ENCODE assay signal across 24 cellular contexts in the genomic region with DNA sequence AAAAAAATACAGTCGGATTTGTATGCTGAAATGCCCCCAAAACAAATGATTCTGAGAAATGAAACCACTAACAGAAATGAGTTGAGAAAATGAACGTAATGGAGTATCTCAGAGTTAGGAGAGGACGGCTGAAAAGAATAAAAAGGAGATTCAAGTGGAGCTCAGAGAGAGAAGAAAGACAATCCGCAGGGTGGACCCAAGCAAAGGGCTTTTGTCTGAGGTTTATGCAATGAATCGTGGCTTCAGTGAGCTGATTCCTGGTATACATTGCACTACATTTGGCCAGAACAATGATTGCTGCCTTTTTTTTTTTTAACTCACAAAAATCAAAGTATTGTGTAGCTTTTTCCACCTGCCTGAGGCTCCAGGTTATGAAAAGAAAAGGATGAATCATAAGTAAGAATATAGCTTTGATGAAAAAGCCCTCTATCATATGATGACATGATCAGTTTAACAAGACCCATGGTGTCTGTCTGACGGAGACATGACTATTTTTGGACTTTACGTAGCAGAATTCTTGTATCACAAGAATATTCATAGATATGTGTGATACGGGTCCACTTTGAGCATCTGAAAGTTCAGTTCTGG. TPM values are rescaled to one million over a fixed set of nuclear protein-coding genes. Genes with fewer than 3 reads are reported as not detected.
A peak's percentile ranks its signal among the peaks of the same experiment; 100 is the strongest.
DNase-seq lines count a peak whose midpoint lies in the region; ATAC-seq, FAIRE-seq and TF ChIP-seq lines count a peak whose summit lies in the region.
"Had no signal": no experiment of that assay in that cellular context is flagged by ENCODE, and none has a peak within 500 bp of the region (broad histone marks: within the 10 kb centered on the region; RNA-seq: fewer than 3 reads in every experiment).

No MANE protein-coding gene starts in this region.

- no peak for ATAC-seq in HepG2
- ATAC-seq in right lobe of liver: no peak
- ATAC-seq in HG02798 (IDR thresholded peaks at IDR 0.05; ENCODE audit: poor library complexity, unreplicated experiment): no peak
- ATAC-seq: activated T-helper 17 cell treated with anti-CD3 and anti-CD28 coated beads, Interleukin-2, amount 50 U/mL, for 72 hours; effector memory CD8-positive, alpha-beta T cell; pancreas; right cardiac atrium; T-cell had no signal

- H2AK5ac ChIP-seq in mesenchymal stem cell (ENCODE audit: low read length, severe bottlenecking): no peak overlapping the region

- H3K9me3 ChIP-seq in HepG2 (ENCODE audit: low read length) (no peaks in the 10 kb centered on the region), right lobe of liver (no peaks in the 10 kb centered on the region), adipocyte (ENCODE audit: control insufficient read depth, low read length) (no peaks in the 10 kb centered on the region), mesenchymal stem cell (ENCODE audit: control insufficient read depth, low read length) (no peaks in the 10 kb centered on the region)
- H3K9me3 ChIP-seq: MG63, pancreas had no signal

- in situ Hi-C loops in HepG2 (cut with HindIII; ENCODE audit: extremely low pct_ligation_motif_present, low pct_unique_long_range_greater_than_20kb): no loop called here

- peaks cover 5% of the 10 kb centered on the region for H3K79me2 ChIP-seq in HepG2 (ENCODE audit: insufficient read depth, low read length)

- H3K4me2 ChIP-seq in HepG2 (ENCODE audit: low read depth, low read length): peak overlapping the region; percentile 20; the same call in 1 of the 2 replicates
- no peak overlapping the region for H3K4me2 ChIP-seq in mesenchymal stem cell (ENCODE audit: low read length, poor library complexity, severe bottlenecking)

- H2BK5ac ChIP-seq in mesenchymal stem cell (ENCODE audit: low read depth, low read length, poor library complexity, severe bottlenecking): no peak overlapping the region

- H4K8ac ChIP-seq in mesenchymal stem cell (ENCODE audit: low read length): no peak overlapping the region

- H2AFZ ChIP-seq in HepG2 (ENCODE audit: low read length): no peak overlapping the region
- no peak overlapping the region for H2AFZ ChIP-seq in mesenchymal stem cell (ENCODE audit: low read depth, low read length)

- no peaks in the 10 kb centered on the region for H4K20me1 ChIP-seq in HepG2 (ENCODE audit: insufficient read depth, low read length)

- no peak overlapping the region for H2BK12ac ChIP-seq in mesenchymal stem cell (ENCODE audit: low read length in 2 of 2)

- no TSS peak for BruUV-seq in HepG2 (replicated peaks; lab: Mats Ljungman, UMichigan)

- POLR2A ChIA-PET in HepG2 (lab: Yijun Ruan, JAX): interaction anchor here (0.7 to 1.3 kb wide), 2 partner anchors 24 to 103 kb away, joined by 3 to 5 read pairs; partner anchors contain the start of gene RASD1

- no peak overlapping the region for H3K14ac ChIP-seq in mesenchymal stem cell (ENCODE audit: low read length in 2 of 2)

- TF ChIP-seq EP300 in HepG2 (IDR thresholded peaks at IDR 0.05; ENCODE audit: low read depth in 2 of 2, low read length in 2 of 2) (no peak), HepG2 (CRISPR knock-in tag; IDR thresholded peaks at IDR 0.05; ENCODE audit: borderline replicate concordance) (no peak)

- H3K36me3 ChIP-seq in HepG2 (replicated peaks in 1 of 2; ENCODE audit: control insufficient read depth in 1 of 2, insufficient read depth in 2 of 2, low read length in 2 of 2) (no peaks in the 10 kb centered on the region), right lobe of liver (no peaks in the 10 kb centered on the region), adipocyte (ENCODE audit: control insufficient read depth, insufficient read depth, low read length, severe bottlenecking) (no peaks in the 10 kb centered on the region), mesenchymal stem cell (ENCODE audit: control insufficient read depth in 1 of 2, insufficient read depth in 2 of 2, low read depth in 1 of 2, low read length in 2 of 2) (no peaks in the 10 kb centered on the region)
- H3K36me3 ChIP-seq: MG63, pancreas had no signal

- TF ChIP-seq RAD21 in HepG2 (CRISPR knock-in tag; IDR thresholded peaks at IDR 0.05): no peak

- H3K18ac ChIP-seq in mesenchymal stem cell (ENCODE audit: low read depth in 1 of 2, low read length in 2 of 2): no peak overlapping the region

- H3K9ac ChIP-seq in HepG2 (ENCODE audit: insufficient read depth, low read depth, low read length) (no peak overlapping the region), adipocyte (ENCODE audit: low read length) (peak overlapping the region; percentile 50), mesenchymal stem cell (ENCODE audit: low read length) (peak overlapping the region; percentile 36)

- H3K4me3 ChIP-seq in HepG2 (replicated peaks in 1 of 3; ENCODE audit: insufficient read depth in 1 of 3, low read depth in 2 of 3, low read length in 3 of 3) (no peak overlapping the region), right lobe of liver (no peak overlapping the region), adipocyte (ENCODE audit: low read length) (no peak overlapping the region), mesenchymal stem cell (ENCODE audit: insufficient read depth in 1 of 2, low read depth in 1 of 2, low read length in 2 of 2) (peak overlapping the region in 1 of 2 experiments; percentile 41)
- H3K4me3 ChIP-seq: MG63, pancreas had no signal

- H3K23ac ChIP-seq in mesenchymal stem cell (ENCODE audit: low read length in 2 of 2): no peak overlapping the region

- CTCF ChIA-PET in HepG2 (lab: Yijun Ruan, JAX; ENCODE audit: low intra/inter-chr PET ratio, low total read pairs): no interaction called here

- peaks cover 4% of the 10 kb centered on the region for H3K79me1 ChIP-seq in mesenchymal stem cell (replicated peaks; ENCODE audit: low read length, poor library complexity, severe bottlenecking)

- no peak overlapping the region for H3K4ac ChIP-seq in mesenchymal stem cell (ENCODE audit: low read depth in 1 of 2, low read length in 2 of 2)

- TF ChIP-seq POLR2A in HepG2 (IDR thresholded peaks at IDR 0.05; ENCODE audit: insufficient read depth in 1 of 2, low read depth in 2 of 2, low read length in 2 of 2) (no peak), right lobe of liver (IDR thresholded peaks at IDR 0.05) (no peak)

- H2BK120ac ChIP-seq in mesenchymal stem cell (ENCODE audit: low read depth, low read length): no peak overlapping the region

- no peak overlapping the region for H3K27ac ChIP-seq in HepG2 (ENCODE audit: extremely low read length, insufficient read depth, low read length)
- H3K27ac ChIP-seq in right lobe of liver: no peak overlapping the region
- H3K27ac ChIP-seq in mesenchymal stem cell (ENCODE audit: low read length, poor library complexity, severe bottlenecking): no peak overlapping the region
- H3K27ac ChIP-seq: C4-2B, pancreas had no signal

- H4K91ac ChIP-seq in mesenchymal stem cell (ENCODE audit: low read length): no peak overlapping the region

- TF ChIP-seq CTCF in HepG2 (CRISPR knock-in tag; IDR thresholded peaks at IDR 0.05) (no peak), right lobe of liver (IDR thresholded peaks at IDR 0.05) (no peak)

- H2BK15ac ChIP-seq in mesenchymal stem cell (ENCODE audit: low read depth, poor library complexity, severe bottlenecking): no peak overlapping the region

- DNase-seq in HepG2 (ENCODE audit: low spot score) (no peak), right lobe of liver (no peak), adipocyte (ENCODE audit: low read depth) (peak; percentile 7), mesenchymal stem cell (no peak)
- no peak for DNase-seq in stimulated activated CD4-positive, alpha-beta T cell treated with anti-CD3 and anti-CD28 coated beads, Interleukin-4, amount 100 ng/mL, for 1 hour
- DNase-seq in stimulated activated CD4-positive, alpha-beta T cell treated with anti-CD3 and anti-CD28 coated beads, Interleukin-12 subunit alpha, Interleukin-12 subunit beta, amount 100 ng/mL, for 4 hours: no peak
- DNase-seq: activated CD4-positive, alpha-beta T cell treated with anti-CD3 and anti-CD28 coated beads for 1 hour; activated naive CD8-positive, alpha-beta T cell treated with anti-CD3 and anti-CD28 coated beads for 36 hours; effector memory CD8-positive, alpha-beta T cell; MG63; NCI-H1417 treated with DMSO at 0.1 percent for 48 hours; NCI-H226; NCI-H774; pancreas; right cardiac atrium; Right ventricle myocardium superior; stimulated activated CD8-positive, alpha-beta memory T cell treated with anti-CD3 and anti-CD28 coated beads, Interleukin-4, amount 100 ng/mL, for 48 hours; T-cell had no signal

- peaks cover 48% of the 10 kb centered on the region for H3K4me1 ChIP-seq in HepG2 (ENCODE audit: insufficient read depth, low read length)
- H3K4me1 ChIP-seq in right lobe of liver: peaks cover 0 to under 1% (median 0%) of the 10 kb centered on the region in 4 donors
- H3K4me1 ChIP-seq in adipocyte (ENCODE audit: control insufficient read depth, insufficient read depth, low read length): peaks cover 35% of the 10 kb centered on the region
- no peaks in the 10 kb centered on the region for H3K4me1 ChIP-seq in mesenchymal stem cell (ENCODE audit: control insufficient read depth, insufficient read depth, low read depth, low read length)

- 26% methylated on average over 8 of the region's 8 CpGs for WGBS in HepG2 (ENCODE audit: low lambda C conversion rate)
- WGBS in right lobe of liver (ENCODE audit: insufficient coverage, low coverage, low lambda C conversion rate, missing lambda C conversion rate): 49% methylated on average over 8 of the region's 8 CpGs
- 75% methylated on average over 7 of the region's 8 CpGs for WGBS in mesenchymal stem cell

- intact Hi-C loops in HepG2 (cut with micrococcal nuclease; ENCODE audit: unreplicated experiment): no loop called here
- intact Hi-C loops in right lobe of liver (cut with DNase I): no loop called here

- peaks cover 7 to 45% of the 10 kb centered on the region in 2 experiments; a peak in 3 of 5 replicates for H3K27me3 ChIP-seq in HepG2 (ENCODE audit: control insufficient read depth in 1 of 2, insufficient read depth in 2 of 2, low read length in 2 of 2)
- no peaks in the 10 kb centered on the region for H3K27me3 ChIP-seq in right lobe of liver
- peaks cover 5% of the 10 kb centered on the region for H3K27me3 ChIP-seq in adipocyte (replicated peaks; ENCODE audit: control insufficient read depth, insufficient read depth, low read length)
- peaks cover 26 to 36% of the 10 kb centered on the region in 2 experiments for H3K27me3 ChIP-seq in mesenchymal stem cell (ENCODE audit: control insufficient read depth in 1 of 2, insufficient read depth in 1 of 2, low read length in 2 of 2)
- H3K27me3 ChIP-seq: MG63, pancreas had no signal

- no peak for FAIRE-seq in HepG2 (lab: Jason Lieb, UNC)
- FAIRE-seq: colon, D721Med, H54, pancreas had no signal

RNA-seq across cellular contexts. Expression of gene MED9, which starts 4.4 kb away (rescaled TPM):
- total RNA-seq in HepG2 (2016; rRNA removed; fragmentation: Illumina TruSeq; extraction: Trizol) (11.7 and 15.1 TPM in 2 replicates), right lobe of liver (10 to 100 TPM in 3 of 6 experiments, 1 to 10 TPM in 3; 5.7 to 24.4 (median 12.4) TPM)
- 4.0 and 4.2 TPM in 2 replicates for total RNA-seq in HepG2 (2016; cell fraction: cytosol; rRNA removed; fragmentation: Illumina TruSeq; extraction: Trizol; ENCODE audit: low read depth)
- total RNA-seq in HepG2 (2016; cell fraction: insoluble cytoplasmic fraction; rRNA removed; fragmentation: Illumina TruSeq; extraction: Trizol): 11.7 and 14.4 TPM in 2 replicates
- total RNA-seq in HepG2 (2016; cell fraction: membrane; rRNA removed; fragmentation: Illumina TruSeq; extraction: Trizol): 9.8 and 10.7 TPM in 2 replicates
- 10.8 and 11.7 TPM in 2 replicates for total RNA-seq in HepG2 (2016; cell fraction: nucleus; rRNA removed; fragmentation: Illumina TruSeq; extraction: Trizol)
- 11.9 and 14.4 TPM in 2 replicates for polyA plus RNA-seq in HepG2 (2011; rRNA removed)
- 18.3 and 21.5 TPM in 2 replicates for polyA plus RNA-seq in HepG2 (2011; cell fraction: cytosol; rRNA removed)
- 15.4 and 17.5 TPM in 2 replicates for polyA plus RNA-seq in HepG2 (2011; cell fraction: nucleus; rRNA removed)
- 9.2 and 11.4 TPM in 2 replicates for polyA plus RNA-seq in HepG2 (2012)
- polyA plus RNA-seq in HepG2 (2016; cell fraction: cytosol; fragmentation: Illumina TruSeq; extraction: Trizol; ENCODE audit: low read depth): 3.0 and 3.1 TPM in 2 replicates
- polyA plus RNA-seq in HepG2 (2016; cell fraction: insoluble cytoplasmic fraction; fragmentation: Illumina TruSeq; extraction: Trizol; ENCODE audit: low read depth): 11.2 and 12.0 TPM in 2 replicates
- polyA plus RNA-seq in HepG2 (2016; cell fraction: membrane; fragmentation: Illumina TruSeq; extraction: Trizol; ENCODE audit: low read depth): 6.4 and 7.0 TPM in 2 replicates
- 11.4 and 12.6 TPM in 2 replicates for polyA plus RNA-seq in HepG2 (2016; cell fraction: nucleus; fragmentation: Illumina TruSeq; extraction: Trizol; ENCODE audit: insufficient read depth, low read depth)
- 21.1 and 25.1 TPM in 2 replicates for polyA minus RNA-seq in HepG2 (2011; rRNA and poly(A)+ RNA removed; ENCODE audit: low replicate concordance)
- 9.8 and 9.9 TPM in 2 replicates for polyA minus RNA-seq in HepG2 (2011; cell fraction: cytosol; rRNA and poly(A)+ RNA removed)
- polyA minus RNA-seq in HepG2 (2011; cell fraction: nucleus; rRNA and poly(A)+ RNA removed): 24.2 and 25.4 TPM in 2 replicates
- polyA plus RNA-seq in mesenchymal stem cell (2013, experiment 1 of 2): 6.1 TPM
- 6.3 TPM for polyA plus RNA-seq in mesenchymal stem cell (2013, experiment 2 of 2)

RNA-seq across cellular contexts. Expression of gene RASD1, which starts 23.8 kb away (rescaled TPM):
- total RNA-seq in HepG2 (2016; rRNA removed; fragmentation: Illumina TruSeq; extraction: Trizol): 1.4 and 1.6 TPM in 2 replicates
- 0.71 and 0.91 TPM in 2 replicates for total RNA-seq in HepG2 (2016; cell fraction: cytosol; rRNA removed; fragmentation: Illumina TruSeq; extraction: Trizol; ENCODE audit: low read depth)
- 1.4 and 1.9 TPM in 2 replicates for total RNA-seq in HepG2 (2016; cell fraction: insoluble cytoplasmic fraction; rRNA removed; fragmentation: Illumina TruSeq; extraction: Trizol)
- 1.5 and 1.7 TPM in 2 replicates for total RNA-seq in HepG2 (2016; cell fraction: membrane; rRNA removed; fragmentation: Illumina TruSeq; extraction: Trizol)
- total RNA-seq in HepG2 (2016; cell fraction: nucleus; rRNA removed; fragmentation: Illumina TruSeq; extraction: Trizol): 0.99 and 1.1 TPM in 2 replicates
- 4.2 and 8.9 TPM in 2 replicates for polyA plus RNA-seq in HepG2 (2011; rRNA removed)
- 4.3 and 4.7 TPM in 2 replicates for polyA plus RNA-seq in HepG2 (2011; cell fraction: cytosol; rRNA removed)
- polyA plus RNA-seq in HepG2 (2011; cell fraction: nucleus; rRNA removed): 6.6 and 7.6 TPM in 2 replicates
- 2.1 and 6.2 TPM in 2 replicates for polyA plus RNA-seq in HepG2 (2012)
- 0.32 and 0.38 TPM in 2 replicates for polyA plus RNA-seq in HepG2 (2016; cell fraction: cytosol; fragmentation: Illumina TruSeq; extraction: Trizol; ENCODE audit: low read depth)
- 1.7 and 1.8 TPM in 2 replicates for polyA plus RNA-seq in HepG2 (2016; cell fraction: insoluble cytoplasmic fraction; fragmentation: Illumina TruSeq; extraction: Trizol; ENCODE audit: low read depth)
- polyA plus RNA-seq in HepG2 (2016; cell fraction: membrane; fragmentation: Illumina TruSeq; extraction: Trizol; ENCODE audit: low read depth): 0.63 and 0.72 TPM in 2 replicates
- 2.7 and 3.4 TPM in 2 replicates for polyA plus RNA-seq in HepG2 (2016; cell fraction: nucleus; fragmentation: Illumina TruSeq; extraction: Trizol; ENCODE audit: insufficient read depth, low read depth)
- polyA minus RNA-seq in HepG2 (2011; rRNA and poly(A)+ RNA removed; ENCODE audit: low replicate concordance): 3.9 and 12.1 TPM in 2 replicates
- polyA minus RNA-seq in HepG2 (2011; cell fraction: cytosol; rRNA and poly(A)+ RNA removed): 6.2 and 6.6 TPM in 2 replicates
- 1.7 and 3.1 TPM in 2 replicates for polyA minus RNA-seq in HepG2 (2011; cell fraction: nucleus; rRNA and poly(A)+ RNA removed)
- total RNA-seq in right lobe of liver: 100 to 1,000 TPM in 3 of 6 experiments, 10 to 100 TPM in 2, 1 to 10 TPM in 1; 1.0 to 230 (median 101) TPM
- 0.21 TPM for polyA plus RNA-seq in mesenchymal stem cell (2013, experiment 1 of 2)
- 0.15 TPM for polyA plus RNA-seq in mesenchymal stem cell (2013, experiment 2 of 2)
